In the genomic region with DNA sequence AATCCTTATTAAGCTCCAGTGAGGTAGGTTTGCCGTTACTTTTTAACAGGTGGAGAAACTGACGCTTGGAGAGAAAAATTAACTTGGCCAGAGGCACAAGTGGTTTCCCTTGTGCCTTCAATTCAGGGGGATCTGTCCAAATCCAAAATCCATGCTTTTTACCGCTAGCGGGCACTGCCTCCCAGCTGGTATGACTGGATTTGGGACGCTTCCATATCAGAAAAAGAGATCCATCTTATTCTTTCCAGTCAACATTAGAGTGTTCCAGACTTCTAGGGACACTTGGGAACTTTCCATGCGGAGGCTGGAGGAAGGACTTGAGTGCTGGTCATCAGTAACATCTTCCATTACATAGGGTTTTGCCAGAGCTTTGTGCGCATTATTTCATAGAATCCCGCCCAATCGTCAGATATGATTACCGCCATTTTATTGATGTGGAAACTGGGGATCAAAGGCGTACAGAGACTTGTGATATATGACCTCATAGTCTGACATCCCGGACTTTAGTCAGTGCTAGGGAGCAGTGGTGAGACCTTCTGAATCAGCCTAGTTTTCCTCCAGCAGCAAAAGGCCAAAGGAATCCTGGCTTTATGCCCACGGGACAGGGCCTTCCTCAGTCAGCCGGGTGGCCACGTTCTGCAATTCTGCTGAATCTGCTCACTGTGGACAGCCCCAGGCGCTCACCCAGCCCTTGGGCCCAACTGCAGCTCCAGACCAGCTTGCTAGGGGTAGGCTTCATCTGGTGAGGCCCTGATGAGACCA, we compare ENCODE assay signal across 5 cellular contexts. TPM values are rescaled to one million over a fixed set of nuclear protein-coding genes. Genes with fewer than 3 reads are reported as not detected.
DNase-seq lines count a peak whose midpoint lies in the region; ATAC-seq and TF ChIP-seq lines count a peak whose summit lies in the region.

No MANE protein-coding gene starts in this region.

- peak overlapping the region; percentile 87 to 95 (median 91) for H3K9ac ChIP-seq in skeletal muscle tissue (ENCODE audit: low read depth in 1 of 3, low read length in 3 of 3)

- H3K4me1 ChIP-seq in Peyer's patch = peaks cover 0 to 31% (median 3%) of the 10 kb centered on the region in 4 donors
- peaks cover 18 to 35% (median 24%) of the 10 kb centered on the region in 3 donors for H3K4me1 ChIP-seq in skeletal muscle tissue (ENCODE audit: control insufficient read depth in 3 of 3, insufficient read depth in 3 of 3, low read length in 3 of 3)

- DNase-seq in Peyer's patch (peak in 2 of 3 donors; percentile 73 to 84), endothelial cell (ENCODE audit: low spot score) (no peak), GM20000 (ENCODE audit: low spot score) (no peak)

- no peaks in the 10 kb centered on the region for H3K9me3 Mint-ChIP-seq in endothelial cell (ENCODE audit: unreplicated experiment)

- H3K36me3 ChIP-seq in Peyer's patch (no peaks in the 10 kb centered on the region), skeletal muscle tissue (ENCODE audit: control insufficient read depth in 3 of 3, insufficient read depth in 3 of 3, low read length in 3 of 3) (peaks cover 3 to 11% (median 6%) of the 10 kb centered on the region in 3 donors)

- no peak for ATAC-seq in HG03378 (IDR thresholded peaks at IDR 0.05; ENCODE audit: unreplicated experiment)

- H3K27me3 ChIP-seq in Peyer's patch (no peaks in the 10 kb centered on the region), skeletal muscle tissue (ENCODE audit: control insufficient read depth in 3 of 3, insufficient read depth in 3 of 3, low read length in 3 of 3) (no peaks in the 10 kb centered on the region)

- H3K36me3 Mint-ChIP-seq in endothelial cell (ENCODE audit: low read depth, unreplicated experiment) = no peaks in the 10 kb centered on the region

- H3K27ac ChIP-seq in Peyer's patch (peak overlapping the region; percentile 77 to 93 (median 80)), skeletal muscle tissue (ENCODE audit: low read depth, low read length) (peak overlapping the region; percentile 98)

- H3K4me1 Mint-ChIP-seq in endothelial cell (ENCODE audit: unreplicated experiment) = peaks cover 16% of the 10 kb centered on the region

- H3K4me3 ChIP-seq in Peyer's patch (no peak overlapping the region), skeletal muscle tissue (ENCODE audit: low read length in 3 of 3) (peak overlapping the region; percentile 77 to 92 (median 85))

- H3K9me3 ChIP-seq in Peyer's patch = no peaks in the 10 kb centered on the region
- no peaks in the 10 kb centered on the region for H3K9me3 ChIP-seq in skeletal muscle tissue (ENCODE audit: control insufficient read depth in 3 of 3, low read length in 3 of 3)

- peak overlapping the region; percentile 89 for H3K4me3 Mint-ChIP-seq in endothelial cell (ENCODE audit: unreplicated experiment)

- TF ChIP-seq CTCF in Peyer's patch (IDR thresholded peaks at IDR 0.05) (no peak), endothelial cell (IDR thresholded peaks at IDR 0.05; ENCODE audit: unreplicated experiment) (no peak), GM20000 (IDR thresholded peaks at IDR 0.05; ENCODE audit: extremely low read depth, missing control alignments) (no peak)

- no peak overlapping the region for H3K27ac Mint-ChIP-seq in endothelial cell (ENCODE audit: unreplicated experiment)

- no peak for TF ChIP-seq POLR2A in Peyer's patch (IDR thresholded peaks at IDR 0.05)

- no peaks in the 10 kb centered on the region for H3K27me3 Mint-ChIP-seq in endothelial cell (ENCODE audit: unreplicated experiment)

RNA-seq across cellular contexts. Expression of gene GNPDA1, which starts 1.1 kb away (rescaled TPM):
- total RNA-seq in Peyer's patch (10 to 100 TPM; 14.9 to 31.9 (median 23.5) TPM), endothelial cell (ENCODE audit: unreplicated experiment) (59.5 TPM), skeletal muscle tissue (25.1 TPM)

RNA-seq across cellular contexts. Expression of gene RNF14, which starts 45.0 kb away (rescaled TPM):
- total RNA-seq in Peyer's patch = 10 to 100 TPM; 20.6 to 37.8 (median 34.6) TPM
- 51.6 TPM for total RNA-seq in endothelial cell (ENCODE audit: unreplicated experiment)
- total RNA-seq in skeletal muscle tissue = 44.4 TPM

RNA-seq across cellular contexts. Expression of gene PCDH12, which starts 55.9 kb away (rescaled TPM):
- 1 to 10 TPM in 2 of 4 donors, under 1 TPM in 2; 0.53 to 1.7 (median 1.1) TPM for total RNA-seq in Peyer's patch
- total RNA-seq in endothelial cell (ENCODE audit: unreplicated experiment) = 64.0 TPM
- 12.0 TPM for total RNA-seq in skeletal muscle tissue

Comparison
In these comparisons a context has a peak if more than half of its experiments do, and no peak if none do; other contexts are left out.
1. DNase-seq: peak in Peyer's patch (2 of 3); none in endothelial cell (single experiment) and GM20000 (single experiment).
2. H3K4me3 ChIP-seq: peak in skeletal muscle tissue (3 of 3); none in Peyer's patch (0 of 4).